Comparison of ENCODE assay signal across 8 cellular contexts in the genomic region with DNA sequence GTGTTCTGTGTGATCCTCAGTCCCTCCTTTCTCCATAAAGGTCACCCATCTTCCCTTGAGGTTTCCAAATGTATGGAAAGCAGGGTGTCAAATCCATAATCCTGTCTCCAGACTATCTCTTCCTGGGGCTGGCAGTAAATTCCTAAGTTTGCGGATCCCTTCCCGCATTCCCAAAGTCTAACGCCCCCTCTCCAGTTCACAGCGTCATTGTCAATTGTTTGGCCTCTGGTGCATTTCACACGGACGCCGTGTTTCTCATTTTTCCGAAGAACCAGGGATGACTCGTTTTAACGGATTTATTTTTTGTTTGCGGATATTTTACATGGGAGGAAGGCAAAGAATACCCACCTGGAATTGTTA. TPM values are rescaled to one million over a fixed set of nuclear protein-coding genes. Genes with fewer than 3 reads are reported as not detected.
DNase-seq lines count a peak whose midpoint lies in the region; ATAC-seq and TF ChIP-seq lines count a peak whose summit lies in the region.

No MANE protein-coding gene starts in this region.

- H3K36me3 ChIP-seq in breast epithelium (no peaks in the 10 kb centered on the region), mucosa of descending colon (ENCODE audit: low read depth) (no peaks in the 10 kb centered on the region), upper lobe of right lung (peaks cover 5% of the 10 kb centered on the region)

- H3K27ac ChIP-seq in breast epithelium = peak overlapping the region; percentile 81 to 94
- peak overlapping the region; percentile 81 for H3K27ac ChIP-seq in upper lobe of right lung

- H3K4me3 ChIP-seq in breast epithelium = peak overlapping the region; percentile 53 to 80 (median 64)
- peak overlapping the region; percentile 65 for H3K4me3 ChIP-seq in choroid plexus epithelial cell (ENCODE audit: low read depth, low read length)
- peak overlapping the region; percentile 25 for H3K4me3 ChIP-seq in mucosa of descending colon
- peak overlapping the region; percentile 76 for H3K4me3 ChIP-seq in upper lobe of right lung

- H3K9me3 Mint-ChIP-seq in MCF 10A (ENCODE audit: unreplicated experiment) = peaks cover 11% of the 10 kb centered on the region
- peaks cover 86% of the 10 kb centered on the region for H3K9me3 Mint-ChIP-seq in HFFc6

- H3K27me3 ChIP-seq in breast epithelium (no peaks in the 10 kb centered on the region), upper lobe of right lung (no peaks in the 10 kb centered on the region)

- no peak for DNase-seq in breast epithelium (ENCODE audit: low spot score in 2 of 2)
- DNase-seq in MCF 10A (ENCODE audit: unreplicated experiment) = no peak
- DNase-seq in choroid plexus epithelial cell (ENCODE audit: low read depth) = no peak
- no peak for DNase-seq in mucosa of descending colon
- DNase-seq in upper lobe of right lung = no peak
- DNase-seq in HCEC 1CT = no peak
- DNase-seq in NCI-H1694 treated with DMSO at 0.1 percent for 48 hours (lab: John Stamatoyannopoulos, UW) = no peak
- DNase-seq in HFFc6 = no peak

- H3K4me3 Mint-ChIP-seq in MCF 10A (ENCODE audit: unreplicated experiment) (no peak overlapping the region), HFFc6 (no peak overlapping the region)

- H3K4me1 ChIP-seq in breast epithelium = no peaks in the 10 kb centered on the region
- no peaks in the 10 kb centered on the region for H3K4me1 ChIP-seq in mucosa of descending colon (ENCODE audit: low read depth)
- H3K4me1 ChIP-seq in upper lobe of right lung = no peaks in the 10 kb centered on the region

- H3K9me3 ChIP-seq in breast epithelium (peaks cover 33 to 64% of the 10 kb centered on the region in 2 donors), mucosa of descending colon (peaks cover 50% of the 10 kb centered on the region), upper lobe of right lung (peaks cover 23% of the 10 kb centered on the region)

- ATAC-seq in mucosa of descending colon (no peak), upper lobe of right lung (no peak)

- intact Hi-C loops in breast epithelium (cut with DNase I; ENCODE audit: low total_unique reads) (no loop called here), MCF 10A (cut with micrococcal nuclease) (no loop called here), mucosa of descending colon (cut with DNase I, micrococcal nuclease) (no loop called here), upper lobe of right lung (cut with DNase I) (no loop called here)

- CTCF ChIA-PET in MCF 10A (lab: Yijun Ruan, JAX) = interaction anchor here (0.6 kb wide), 1 partner anchor 250 kb away, joined by 3 read pairs; no protein-coding TSS in a partner anchor

- H3K27me3 Mint-ChIP-seq in MCF 10A (ENCODE audit: insufficient read depth, unreplicated experiment) (no peaks in the 10 kb centered on the region), HFFc6 (ENCODE audit: insufficient read depth) (peaks cover 5% of the 10 kb centered on the region)

- TF ChIP-seq POLR2A in breast epithelium (IDR thresholded peaks at IDR 0.05) = no peak

- TF ChIP-seq CTCF in breast epithelium (IDR thresholded peaks at IDR 0.05) = no peak
- TF ChIP-seq CTCF in MCF 10A (IDR thresholded peaks at IDR 0.05; ENCODE audit: unreplicated experiment) = no peak
- no peak for TF ChIP-seq CTCF in choroid plexus epithelial cell (conservative IDR thresholded peaks at IDR 0.05; ENCODE audit: low read depth, low read length)
- no peak for TF ChIP-seq CTCF in mucosa of descending colon (IDR thresholded peaks at IDR 0.05)
- TF ChIP-seq CTCF in upper lobe of right lung (IDR thresholded peaks at IDR 0.05) = no peak
- no peak for TF ChIP-seq CTCF in HFFc6 (IDR thresholded peaks at IDR 0.05)

- no peak overlapping the region for H3K27ac Mint-ChIP-seq in MCF 10A (ENCODE audit: low read depth, unreplicated experiment)
- no peak overlapping the region for H3K27ac Mint-ChIP-seq in HFFc6

- H3K4me1 Mint-ChIP-seq in MCF 10A (ENCODE audit: insufficient read depth, unreplicated experiment) (no peaks in the 10 kb centered on the region), HFFc6 (ENCODE audit: low read depth) (no peaks in the 10 kb centered on the region)

- peaks cover 22% of the 10 kb centered on the region for H3K36me3 Mint-ChIP-seq in MCF 10A (ENCODE audit: insufficient read depth, unreplicated experiment)
- peaks cover 63% of the 10 kb centered on the region for H3K36me3 Mint-ChIP-seq in HFFc6 (ENCODE audit: low read depth)

- POLR2A ChIA-PET in MCF 10A (lab: Yijun Ruan, JAX) = no interaction called here

- no TSS peak for BruUV-seq in MCF 10A (replicated peaks; lab: Mats Ljungman, UMichigan)

RNA-seq across cellular contexts. Expression of a gene that starts 32.6 kb away (rescaled TPM):
- 10 to 100 TPM; 11.5 to 22.0 (median 12.8) TPM for total RNA-seq in breast epithelium
- total RNA-seq in MCF 10A (2022) = 3.7 and 4.3 TPM in 2 replicates
- total RNA-seq in mucosa of descending colon = 10 to 100 TPM in 1 of 3 donors, 1 to 10 TPM in 2; 6.3 to 12.1 (median 8.7) TPM
- total RNA-seq in upper lobe of right lung = 14.4 TPM
- 1 to 10 TPM; 2.3 to 6.9 (median 3.0) TPM for total RNA-seq in HFFc6 (2021; fragmentation: NEBNext Ultra II Directional; extraction: Animal tissue kit (Norgen Biotek cat#: 25700))

RNA-seq across cellular contexts. Expression of a gene that starts 38.9 kb away (rescaled TPM):
- total RNA-seq in breast epithelium (1 to 10 TPM; 4.3 to 9.5 (median 5.4) TPM), MCF 10A (2022) (0.37 TPM in 1 of 2 replicates, not detected in the other), mucosa of descending colon (1 to 10 TPM; 3.1 to 8.0 (median 3.9) TPM), upper lobe of right lung (8.5 TPM)
- 1 to 10 TPM; 3.4 to 7.7 (median 4.6) TPM for total RNA-seq in HFFc6 (2021; fragmentation: NEBNext Ultra II Directional; extraction: Animal tissue kit (Norgen Biotek cat#: 25700))

RNA-seq across cellular contexts. Expression of a gene that starts 55.3 kb away (rescaled TPM):
- total RNA-seq in breast epithelium = 1 to 10 TPM; 1.4 to 8.2 (median 4.6) TPM
- total RNA-seq in MCF 10A (2022) = 1.4 and 4.0 TPM in 2 replicates
- 1 to 10 TPM; 4.4 to 7.0 (median 6.0) TPM for total RNA-seq in mucosa of descending colon
- total RNA-seq in upper lobe of right lung = 3.3 TPM
- total RNA-seq in HFFc6 (2021; fragmentation: NEBNext Ultra II Directional; extraction: Animal tissue kit (Norgen Biotek cat#: 25700)) = 1 to 10 TPM; 3.3 to 6.3 (median 4.3) TPM

Comparison
In these comparisons a context has a peak if more than half of its experiments do, and no peak if none do; other contexts are left out.
1. H3K4me3 ChIP-seq: peak in every context shown above with its lines; median percentile 76 in upper lobe of right lung; 65 in choroid plexus epithelial cell; 64 in breast epithelium; 25 in mucosa of descending colon.